Comparison of ENCODE assay signal across 14 cellular contexts in the genomic region with DNA sequence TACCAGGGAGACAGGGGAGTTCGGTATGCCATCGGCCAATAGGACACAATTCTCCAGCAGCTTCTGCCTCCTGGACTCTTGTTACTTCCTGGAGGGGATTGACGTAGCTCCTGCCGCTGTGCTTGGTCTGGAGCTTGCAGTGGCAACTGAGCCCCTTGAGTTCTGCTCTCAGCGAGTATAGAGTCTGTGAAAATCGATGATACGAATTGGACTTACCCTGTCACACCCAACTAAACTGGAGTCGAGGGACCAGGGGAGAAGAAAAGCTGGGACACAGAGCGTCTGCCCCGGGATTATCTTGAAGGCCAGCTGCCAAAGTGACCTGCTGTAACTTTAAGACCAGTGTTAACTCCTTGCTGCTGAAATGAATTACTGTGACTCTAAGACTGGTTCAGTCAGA. TPM values are rescaled to one million over a fixed set of nuclear protein-coding genes. Genes with fewer than 3 reads are reported as not detected.
DNase-seq lines count a peak whose midpoint lies in the region; ATAC-seq, FAIRE-seq and TF ChIP-seq lines count a peak whose summit lies in the region.
"Had no signal": no experiment of that assay in that cellular context is flagged by ENCODE, and none has a peak within 500 bp of the region (broad histone marks: within the 10 kb centered on the region; RNA-seq: fewer than 3 reads in every experiment).

No MANE protein-coding gene starts in this region.

- H3K4me2 ChIP-seq in GM23338 = peak overlapping the region; percentile 70; the same call in 1 of the 2 replicates

- H3K36me3 Mint-ChIP-seq in GM23338 (ENCODE audit: low read depth) = peaks cover 25% of the 10 kb centered on the region

- H3K4me1 Mint-ChIP-seq in GM23338 = peaks cover 46% of the 10 kb centered on the region

- no peak overlapping the region for H3K4me3 Mint-ChIP-seq in GM23338
- H3K4me3 Mint-ChIP-seq: T-helper 1 cell treated with Interleukin-12 subunit alpha and Interleukin-12 subunit beta and Interleukin-4 antibody, amounts not matched to agents 30 μg/mL and 1 μg/mL, for 36 hours had no signal

- H3K27ac Mint-ChIP-seq in GM23338 = no peak overlapping the region
- H3K27ac Mint-ChIP-seq: T-helper 1 cell treated with Interleukin-12 subunit alpha and Interleukin-12 subunit beta and Interleukin-4 antibody, amounts not matched to agents 30 μg/mL and 1 μg/mL, for 36 hours had no signal

- TF ChIP-seq CTCF in GM23338 (conservative IDR thresholded peaks at IDR 0.05; ENCODE audit: low read depth in 2 of 2) (no peak), pancreas (IDR thresholded peaks at IDR 0.05) (no peak)

- H3K36me3 ChIP-seq in GM23338 (ENCODE audit: insufficient read depth) = peaks cover 14% of the 10 kb centered on the region
- peaks cover 4% of the 10 kb centered on the region for H3K36me3 ChIP-seq in adipocyte (ENCODE audit: control insufficient read depth, insufficient read depth, low read length, severe bottlenecking)
- H3K36me3 ChIP-seq in pancreas = no peaks in the 10 kb centered on the region
- H3K36me3 ChIP-seq: vagina had no signal

- FAIRE-seq in pancreas (lab: Jason Lieb, UNC) = no peak

- DNase-seq in GM23338 (ENCODE audit: low spot score) (no peak), adipocyte (ENCODE audit: low read depth) (no peak), left ventricle myocardium superior (peak; percentile 33), pancreas (peak in 2 of 6 donors; percentile 47 to 48), KBM-7 (no peak), HT-29 (ENCODE audit: low spot score) (no peak)
- DNase-seq in activated naive CD4-positive, alpha-beta T cell (lab: John Stamatoyannopoulos, UW) = no peak
- DNase-seq: activated T-cell treated with anti-CD3 and anti-CD28 coated beads for 4 hours, BE2C, cerebellar nuclear complex, GOT3 had no signal

- H3K9me3 ChIP-seq in adipocyte (ENCODE audit: control insufficient read depth, low read length) (peaks cover 10% of the 10 kb centered on the region), pancreas (no peaks in the 10 kb centered on the region)

- peaks cover 9% of the 10 kb centered on the region for H3K9me2 ChIP-seq in GM23338 (ENCODE audit: insufficient read depth)

- intact Hi-C loops in left ventricle myocardium superior (cut with micrococcal nuclease) = no loop called here
- intact Hi-C loops in pancreas (cut with DNase I) = no loop called here

- H3K9me3 Mint-ChIP-seq in GM23338 = peaks cover 26% of the 10 kb centered on the region

- ATAC-seq in GM23338 (no peak), left ventricle myocardium superior (peak; percentile 47), pancreas (peak; percentile 70 to 81 (median 76)), GM19452 (IDR thresholded peaks at IDR 0.05; ENCODE audit: unreplicated experiment) (no peak)

- no peak overlapping the region for H2AFZ ChIP-seq in GM23338

- no peaks in the 10 kb centered on the region; the same call in 1 of the 2 replicates for H4K20me1 ChIP-seq in GM23338 (replicated peaks; ENCODE audit: insufficient read depth)

- peak overlapping the region; percentile 1 for H3K9ac ChIP-seq in adipocyte (ENCODE audit: low read length)

- H3K27me3 Mint-ChIP-seq in GM23338 (ENCODE audit: insufficient read depth, low read depth, poor library complexity) = peaks cover 7% of the 10 kb centered on the region

- peaks cover 62% of the 10 kb centered on the region for H3K79me2 ChIP-seq in GM23338 (replicated peaks; ENCODE audit: insufficient read depth)

- no peaks in the 10 kb centered on the region for H3K27me3 ChIP-seq in GM23338 (ENCODE audit: insufficient read depth)
- H3K27me3 ChIP-seq in adipocyte (replicated peaks; ENCODE audit: control insufficient read depth, insufficient read depth, low read length) = no peaks in the 10 kb centered on the region
- H3K27me3 ChIP-seq in pancreas = no peaks in the 10 kb centered on the region
- H3K27me3 ChIP-seq: BE2C, vagina had no signal

- H3F3A ChIP-seq in GM23338 (replicated peaks; ENCODE audit: low read depth) = 0 out of 2 replicates have a peak, but pooled peaks cover 6% of the 10 kb centered on the region

- H3K4me1 ChIP-seq in GM23338 (ENCODE audit: insufficient read depth) = peaks cover 49% of the 10 kb centered on the region
- peaks cover 35% of the 10 kb centered on the region for H3K4me1 ChIP-seq in adipocyte (ENCODE audit: control insufficient read depth, insufficient read depth, low read length)
- H3K4me1 ChIP-seq in pancreas = peaks cover 28 to 42% (median 32%) of the 10 kb centered on the region in 3 donors

- H3K4me3 ChIP-seq in GM23338 (no peak overlapping the region), adipocyte (ENCODE audit: low read length) (peak overlapping the region; percentile 8), pancreas (peak overlapping the region in 2 of 4 donors; percentile 11 to 15)
- H3K4me3 ChIP-seq: vagina had no signal

- H3K27ac ChIP-seq in GM23338 (ENCODE audit: low read depth) (no peak overlapping the region), pancreas (peak overlapping the region in 3 of 4 donors; percentile 30 to 70 (median 48))
- H3K27ac ChIP-seq: vagina had no signal

- WGBS in pancreas, 2 donors = 30% methylated on average over 10 of the region's 10 CpGs

- in situ Hi-C loops in KBM-7 (cut with MboI; ENCODE audit: low pct_unique_long_range_greater_than_20kb, low sequenced_read_pairs) = no loop called here

TF ChIP-seq in GM23338, 12 proteins besides CTCF, POLR2A, EP300 and RAD21 (continues in another document):
- TF ChIP-seq, protein P1, sequence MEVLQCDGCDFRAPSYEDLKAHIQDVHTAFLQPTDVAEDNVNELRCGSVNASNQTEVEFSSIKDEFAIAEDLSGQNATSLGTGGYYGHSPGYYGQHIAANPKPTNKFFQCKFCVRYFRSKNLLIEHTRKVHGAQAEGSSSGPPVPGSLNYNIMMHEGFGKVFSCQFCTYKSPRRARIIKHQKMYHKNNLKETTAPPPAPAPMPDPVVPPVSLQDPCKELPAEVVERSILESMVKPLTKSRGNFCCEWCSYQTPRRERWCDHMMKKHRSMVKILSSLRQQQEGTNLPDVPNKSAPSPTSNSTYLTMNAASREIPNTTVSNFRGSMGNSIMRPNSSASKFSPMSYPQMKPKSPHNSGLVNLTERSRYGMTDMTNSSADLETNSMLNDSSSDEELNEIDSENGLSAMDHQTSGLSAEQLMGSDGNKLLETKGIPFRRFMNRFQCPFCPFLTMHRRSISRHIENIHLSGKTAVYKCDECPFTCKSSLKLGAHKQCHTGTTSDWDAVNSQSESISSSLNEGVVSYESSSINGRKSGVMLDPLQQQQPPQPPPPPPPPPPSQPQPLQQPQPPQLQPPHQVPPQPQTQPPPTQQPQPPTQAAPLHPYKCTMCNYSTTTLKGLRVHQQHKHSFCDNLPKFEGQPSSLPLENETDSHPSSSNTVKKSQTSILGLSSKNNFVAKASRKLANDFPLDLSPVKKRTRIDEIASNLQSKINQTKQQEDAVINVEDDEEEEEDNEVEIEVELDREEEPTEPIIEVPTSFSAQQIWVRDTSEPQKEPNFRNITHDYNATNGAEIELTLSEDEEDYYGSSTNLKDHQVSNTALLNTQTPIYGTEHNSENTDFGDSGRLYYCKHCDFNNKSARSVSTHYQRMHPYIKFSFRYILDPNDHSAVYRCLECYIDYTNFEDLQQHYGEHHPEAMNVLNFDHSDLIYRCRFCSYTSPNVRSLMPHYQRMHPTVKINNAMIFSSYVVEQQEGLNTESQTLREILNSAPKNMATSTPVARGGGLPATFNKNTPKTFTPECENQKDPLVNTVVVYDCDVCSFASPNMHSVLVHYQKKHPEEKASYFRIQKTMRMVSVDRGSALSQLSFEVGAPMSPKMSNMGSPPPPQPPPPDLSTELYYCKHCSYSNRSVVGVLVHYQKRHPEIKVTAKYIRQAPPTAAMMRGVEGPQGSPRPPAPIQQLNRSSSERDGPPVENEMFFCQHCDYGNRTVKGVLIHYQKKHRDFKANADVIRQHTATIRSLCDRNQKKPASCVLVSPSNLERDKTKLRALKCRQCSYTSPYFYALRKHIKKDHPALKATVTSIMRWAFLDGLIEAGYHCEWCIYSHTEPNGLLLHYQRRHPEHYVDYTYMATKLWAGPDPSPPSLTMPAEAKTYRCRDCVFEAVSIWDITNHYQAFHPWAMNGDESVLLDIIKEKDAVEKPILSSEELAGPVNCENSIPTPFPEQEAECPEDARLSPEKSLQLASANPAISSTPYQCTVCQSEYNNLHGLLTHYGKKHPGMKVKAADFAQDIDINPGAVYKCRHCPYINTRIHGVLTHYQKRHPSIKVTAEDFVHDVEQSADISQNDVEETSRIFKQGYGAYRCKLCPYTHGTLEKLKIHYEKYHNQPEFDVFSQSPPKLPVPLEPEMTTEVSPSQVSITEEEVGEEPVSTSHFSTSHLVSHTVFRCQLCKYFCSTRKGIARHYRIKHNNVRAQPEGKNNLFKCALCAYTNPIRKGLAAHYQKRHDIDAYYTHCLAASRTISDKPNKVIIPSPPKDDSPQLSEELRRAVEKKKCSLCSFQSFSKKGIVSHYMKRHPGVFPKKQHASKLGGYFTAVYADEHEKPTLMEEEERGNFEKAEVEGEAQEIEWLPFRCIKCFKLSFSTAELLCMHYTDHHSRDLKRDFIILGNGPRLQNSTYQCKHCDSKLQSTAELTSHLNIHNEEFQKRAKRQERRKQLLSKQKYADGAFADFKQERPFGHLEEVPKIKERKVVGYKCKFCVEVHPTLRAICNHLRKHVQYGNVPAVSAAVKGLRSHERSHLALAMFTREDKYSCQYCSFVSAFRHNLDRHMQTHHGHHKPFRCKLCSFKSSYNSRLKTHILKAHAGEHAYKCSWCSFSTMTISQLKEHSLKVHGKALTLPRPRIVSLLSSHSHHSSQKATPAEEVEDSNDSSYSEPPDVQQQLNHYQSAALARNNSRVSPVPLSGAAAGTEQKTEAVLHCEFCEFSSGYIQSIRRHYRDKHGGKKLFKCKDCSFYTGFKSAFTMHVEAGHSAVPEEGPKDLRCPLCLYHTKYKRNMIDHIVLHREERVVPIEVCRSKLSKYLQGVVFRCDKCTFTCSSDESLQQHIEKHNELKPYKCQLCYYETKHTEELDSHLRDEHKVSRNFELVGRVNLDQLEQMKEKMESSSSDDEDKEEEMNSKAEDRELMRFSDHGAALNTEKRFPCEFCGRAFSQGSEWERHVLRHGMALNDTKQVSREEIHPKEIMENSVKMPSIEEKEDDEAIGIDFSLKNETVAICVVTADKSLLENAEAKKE (CRISPR knock-in tag; IDR thresholded peaks at IDR 0.05) = no peak
- TF ChIP-seq, protein P2, sequence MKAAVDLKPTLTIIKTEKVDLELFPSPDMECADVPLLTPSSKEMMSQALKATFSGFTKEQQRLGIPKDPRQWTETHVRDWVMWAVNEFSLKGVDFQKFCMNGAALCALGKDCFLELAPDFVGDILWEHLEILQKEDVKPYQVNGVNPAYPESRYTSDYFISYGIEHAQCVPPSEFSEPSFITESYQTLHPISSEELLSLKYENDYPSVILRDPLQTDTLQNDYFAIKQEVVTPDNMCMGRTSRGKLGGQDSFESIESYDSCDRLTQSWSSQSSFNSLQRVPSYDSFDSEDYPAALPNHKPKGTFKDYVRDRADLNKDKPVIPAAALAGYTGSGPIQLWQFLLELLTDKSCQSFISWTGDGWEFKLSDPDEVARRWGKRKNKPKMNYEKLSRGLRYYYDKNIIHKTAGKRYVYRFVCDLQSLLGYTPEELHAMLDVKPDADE (IDR thresholded peaks at IDR 0.05) = no peak

RNA-seq across cellular contexts. Expression of a gene that starts 22.2 kb away (rescaled TPM):
- 54.8 and 81.8 TPM in 2 replicates for total RNA-seq in GM23338 (2014; rRNA removed; shearing (Covaris generic))
- polyA plus RNA-seq in GM23338 (2016; fragmentation: Nextera tagmentation; extraction: Ambion mirVana) = 26.8 and 32.3 TPM in 2 replicates
- 71.4 TPM for total RNA-seq in left ventricle myocardium superior
- total RNA-seq in pancreas = 10 to 100 TPM; 28.7 to 45.5 (median 34.2) TPM
- polyA plus RNA-seq in pancreas = 10 to 100 TPM; 17.8 to 18.6 TPM
- total RNA-seq in HT-29 (2014; rRNA removed; shearing (Covaris generic)) = 13.9 and 16.1 TPM in 2 replicates

Comparison
In these comparisons a context has a peak if more than half of its experiments do, and no peak if none do; other contexts are left out.
1. ATAC-seq: peak in left ventricle myocardium superior (single experiment) and pancreas (4 of 4); none in GM23338 (single experiment) and GM19452 (single experiment).